In the genomic region with DNA sequence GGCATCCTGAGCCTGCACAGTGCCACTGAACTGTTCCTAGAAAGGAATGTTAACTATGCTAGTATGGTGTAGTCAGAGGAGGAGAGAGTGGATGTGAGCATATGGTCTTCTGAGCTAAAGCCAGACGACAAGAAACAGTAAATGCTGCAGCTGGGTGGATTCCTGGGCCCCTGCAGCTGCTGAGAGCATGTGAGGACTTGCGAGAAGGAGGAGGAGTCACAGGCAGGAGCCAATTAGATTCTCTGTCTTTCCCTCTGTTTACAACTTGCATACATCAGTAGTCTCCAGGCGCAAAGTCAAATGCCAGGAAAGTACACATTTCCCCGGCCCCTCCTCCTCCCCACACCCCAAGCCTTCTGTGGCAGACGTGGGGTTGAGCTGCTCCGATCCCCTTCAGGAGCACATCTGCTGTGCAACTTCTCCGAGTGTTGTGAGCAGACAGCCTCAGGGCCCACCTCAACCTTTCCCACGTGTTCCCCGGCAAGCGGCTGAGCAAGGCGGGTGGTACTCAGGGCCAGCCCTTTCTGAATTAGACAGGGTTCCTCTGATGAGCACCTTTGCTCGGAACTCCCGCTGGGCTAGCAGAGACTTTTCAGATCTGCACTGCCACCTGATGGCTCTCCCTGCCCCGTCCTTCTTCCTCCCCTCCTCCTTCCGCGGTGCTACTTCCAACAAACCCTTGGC, we compare ENCODE assay signal across 8 cellular contexts.
DNase-seq lines count a peak whose midpoint lies in the region; ATAC-seq, FAIRE-seq and TF ChIP-seq lines count a peak whose summit lies in the region.

No MANE protein-coding gene starts in this region.

- no peaks in the 10 kb centered on the region for H3K79me2 ChIP-seq in HepG2 (ENCODE audit: insufficient read depth, low read length)

- peak; percentile 54 for ATAC-seq in HepG2
- ATAC-seq in thoracic aorta (ENCODE audit: insufficient number of reproducible peaks, low FRiP score, low read depth): no peak

- in situ Hi-C loops in SK-MEL-5 (cut with HindIII; ENCODE audit: low pct_unique_long_range_greater_than_20kb, low sequenced_read_pairs): no loop called here
- in situ Hi-C loops in HepG2 (cut with HindIII; ENCODE audit: extremely low pct_ligation_motif_present, low pct_unique_long_range_greater_than_20kb): loop anchor here (10.0 kb wide), 1 partner anchor 157 kb away; no protein-coding TSS in a partner anchor

- no peaks in the 10 kb centered on the region for H3K27me3 ChIP-seq in HepG2 (ENCODE audit: control insufficient read depth in 1 of 2, insufficient read depth in 2 of 2, low read length in 2 of 2)
- H3K27me3 ChIP-seq in thoracic aorta (replicated peaks; ENCODE audit: insufficient read depth): no peaks in the 10 kb centered on the region

- H3K9me3 ChIP-seq in HepG2 (ENCODE audit: low read length): no peaks in the 10 kb centered on the region
- no peaks in the 10 kb centered on the region for H3K9me3 ChIP-seq in thoracic aorta

- FAIRE-seq in HTR-8/SVneo (lab: Jason Lieb, UNC) (peak; percentile 72), HepG2 (lab: Jason Lieb, UNC) (no peak)

- no peak for TF ChIP-seq RAD21 in HepG2 (CRISPR knock-in tag; IDR thresholded peaks at IDR 0.05)

- H3K4me3 ChIP-seq in GM12864 (ENCODE audit: low read depth, low read length): no peak overlapping the region
- no peak overlapping the region for H3K4me3 ChIP-seq in cardiac fibroblast (replicated peaks in 1 of 2; ENCODE audit: low read depth in 2 of 2, low read length in 2 of 2)
- peak overlapping the region in 2 of 3 experiments; percentile 13 to 43; a peak in 2 of 6 replicates for H3K4me3 ChIP-seq in HepG2 (replicated peaks in 1 of 3; ENCODE audit: insufficient read depth in 1 of 3, low read depth in 2 of 3, low read length in 3 of 3)
- H3K4me3 ChIP-seq in thoracic aorta: peak overlapping the region; percentile 38

- H3K4me2 ChIP-seq in HepG2 (ENCODE audit: low read depth, low read length): peak overlapping the region; percentile 69

- POLR2A ChIA-PET in HepG2 (lab: Yijun Ruan, JAX): no interaction called here

- no peak for TF ChIP-seq EP300 in HepG2 (IDR thresholded peaks at IDR 0.05; ENCODE audit: low read depth in 2 of 2, low read length in 2 of 2)
- no peak for TF ChIP-seq EP300 in HepG2 (CRISPR knock-in tag; IDR thresholded peaks at IDR 0.05; ENCODE audit: borderline replicate concordance)

- TF ChIP-seq CTCF in GM12864 (IDR thresholded peaks at IDR 0.05; ENCODE audit: low read depth, low read length, missing control alignments) (peak; percentile 23), cardiac fibroblast (IDR thresholded peaks at IDR 0.05; ENCODE audit: low read depth, low read length) (no peak), HepG2 (CRISPR knock-in tag; IDR thresholded peaks at IDR 0.05) (peak; percentile 55), thoracic aorta (IDR thresholded peaks at IDR 0.05) (no peak)

- H3K9ac ChIP-seq in HepG2 (ENCODE audit: insufficient read depth, low read depth, low read length): no peak overlapping the region

- intact Hi-C loops in HepG2 (cut with micrococcal nuclease; ENCODE audit: unreplicated experiment): no loop called here

- H3K27ac ChIP-seq in HepG2 (ENCODE audit: extremely low read length, insufficient read depth, low read length) (no peak overlapping the region), thoracic aorta (no peak overlapping the region)

- CTCF ChIA-PET in HepG2 (lab: Yijun Ruan, JAX; ENCODE audit: low intra/inter-chr PET ratio, low total read pairs): no interaction called here

- no peak for TF ChIP-seq POLR2A in HepG2 (IDR thresholded peaks at IDR 0.05; ENCODE audit: insufficient read depth in 1 of 2, low read depth in 2 of 2, low read length in 2 of 2)

- DNase-seq in GM12864 (ENCODE audit: low read depth) (peak; percentile 13), HTR-8/SVneo (ENCODE audit: insufficient read length, low spot score) (peak; percentile 54), SK-MEL-5 (ENCODE audit: low read depth, low spot score) (peak; percentile 24), cardiac fibroblast (ENCODE audit: low read depth in 2 of 2) (peak; percentile 44 to 79), HepG2 (ENCODE audit: low spot score) (peak; percentile 35), thoracic aorta (ENCODE audit: low spot score) (no peak), T1000 (lab: John Stamatoyannopoulos, UW) (no peak), SIG-M5 treated with dmso at 0.1 percent for 504 hours (lab: John Stamatoyannopoulos, UW; ENCODE audit: unreplicated experiment) (no peak)

- H4K20me1 ChIP-seq in HepG2 (ENCODE audit: insufficient read depth, low read length): no peaks in the 10 kb centered on the region

- H3K4me1 ChIP-seq in HepG2 (ENCODE audit: insufficient read depth, low read length) (peaks cover 47% of the 10 kb centered on the region), thoracic aorta (ENCODE audit: control insufficient read depth in 1 of 2, low read depth in 2 of 2) (no peaks in the 10 kb centered on the region)

- no TSS peak for BruUV-seq in HepG2 (replicated peaks; lab: Mats Ljungman, UMichigan)

- H3K36me3 ChIP-seq in HepG2 (replicated peaks in 1 of 2; ENCODE audit: control insufficient read depth in 1 of 2, insufficient read depth in 2 of 2, low read length in 2 of 2) (no peaks in the 10 kb centered on the region), thoracic aorta (no peaks in the 10 kb centered on the region)

- no peak overlapping the region for H2AFZ ChIP-seq in HepG2 (ENCODE audit: low read length)

- WGBS in HepG2 (ENCODE audit: low lambda C conversion rate): 0% methylated on average over 7 of the region's 16 CpGs

TF ChIP-seq in HepG2, 621 proteins besides CTCF, POLR2A, EP300 and RAD21 (continues in another document):
- TF ChIP-seq, protein P1, sequence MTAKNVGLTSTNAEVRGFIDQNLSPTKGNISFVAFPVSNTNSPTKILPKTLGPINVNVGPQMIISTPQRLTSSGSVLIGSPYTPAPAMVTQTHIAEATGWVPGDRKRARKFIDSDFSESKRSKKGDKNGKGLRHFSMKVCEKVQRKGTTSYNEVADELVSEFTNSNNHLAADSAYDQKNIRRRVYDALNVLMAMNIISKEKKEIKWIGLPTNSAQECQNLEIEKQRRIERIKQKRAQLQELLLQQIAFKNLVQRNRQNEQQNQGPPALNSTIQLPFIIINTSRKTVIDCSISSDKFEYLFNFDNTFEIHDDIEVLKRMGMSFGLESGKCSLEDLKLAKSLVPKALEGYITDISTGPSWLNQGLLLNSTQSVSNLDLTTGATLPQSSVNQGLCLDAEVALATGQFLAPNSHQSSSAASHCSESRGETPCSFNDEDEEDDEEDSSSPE (CRISPR knock-in tag; IDR thresholded peaks at IDR 0.05): 0 out of 2 replicates have a peak, but pooled peaks have one; percentile 12
- TF ChIP-seq NFYB (CRISPR knock-in tag; IDR thresholded peaks at IDR 0.05) (peak; percentile 34; the same call in 1 of the 2 replicates), NFYC (CRISPR knock-in tag; IDR thresholded peaks at IDR 0.05) (peak; percentile 22; the same call in 1 of the 2 replicates), RFXANK (CRISPR knock-in tag; IDR thresholded peaks at IDR 0.05) (0 out of 2 replicates have a peak, but pooled peaks have one; percentile 78), ZSCAN9 (CRISPR knock-in tag; IDR thresholded peaks at IDR 0.05; ENCODE audit: borderline replicate concordance) (no peak), STAG1 (CRISPR knock-in tag; IDR thresholded peaks at IDR 0.05) (peak; percentile 46; the same call in 1 of the 2 replicates), ZNF674 (CRISPR knock-in tag; IDR thresholded peaks at IDR 0.05; ENCODE audit: low read depth) (no peak), RFX5 (IDR thresholded peaks at IDR 0.05; ENCODE audit: low read depth, low read length) (peak; percentile 92)
- TF ChIP-seq, protein P2, sequence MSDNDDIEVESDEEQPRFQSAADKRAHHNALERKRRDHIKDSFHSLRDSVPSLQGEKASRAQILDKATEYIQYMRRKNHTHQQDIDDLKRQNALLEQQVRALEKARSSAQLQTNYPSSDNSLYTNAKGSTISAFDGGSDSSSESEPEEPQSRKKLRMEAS (IDR thresholded peaks at IDR 0.05): peak; percentile 68
- TF ChIP-seq, protein P3, sequence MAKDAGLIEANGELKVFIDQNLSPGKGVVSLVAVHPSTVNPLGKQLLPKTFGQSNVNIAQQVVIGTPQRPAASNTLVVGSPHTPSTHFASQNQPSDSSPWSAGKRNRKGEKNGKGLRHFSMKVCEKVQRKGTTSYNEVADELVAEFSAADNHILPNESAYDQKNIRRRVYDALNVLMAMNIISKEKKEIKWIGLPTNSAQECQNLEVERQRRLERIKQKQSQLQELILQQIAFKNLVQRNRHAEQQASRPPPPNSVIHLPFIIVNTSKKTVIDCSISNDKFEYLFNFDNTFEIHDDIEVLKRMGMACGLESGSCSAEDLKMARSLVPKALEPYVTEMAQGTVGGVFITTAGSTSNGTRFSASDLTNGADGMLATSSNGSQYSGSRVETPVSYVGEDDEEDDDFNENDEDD (CRISPR knock-in tag; IDR thresholded peaks at IDR 0.05; ENCODE audit: borderline replicate concordance): 0 out of 2 replicates have a peak, but pooled peaks have one; percentile 24
- TF ChIP-seq, protein P4, sequence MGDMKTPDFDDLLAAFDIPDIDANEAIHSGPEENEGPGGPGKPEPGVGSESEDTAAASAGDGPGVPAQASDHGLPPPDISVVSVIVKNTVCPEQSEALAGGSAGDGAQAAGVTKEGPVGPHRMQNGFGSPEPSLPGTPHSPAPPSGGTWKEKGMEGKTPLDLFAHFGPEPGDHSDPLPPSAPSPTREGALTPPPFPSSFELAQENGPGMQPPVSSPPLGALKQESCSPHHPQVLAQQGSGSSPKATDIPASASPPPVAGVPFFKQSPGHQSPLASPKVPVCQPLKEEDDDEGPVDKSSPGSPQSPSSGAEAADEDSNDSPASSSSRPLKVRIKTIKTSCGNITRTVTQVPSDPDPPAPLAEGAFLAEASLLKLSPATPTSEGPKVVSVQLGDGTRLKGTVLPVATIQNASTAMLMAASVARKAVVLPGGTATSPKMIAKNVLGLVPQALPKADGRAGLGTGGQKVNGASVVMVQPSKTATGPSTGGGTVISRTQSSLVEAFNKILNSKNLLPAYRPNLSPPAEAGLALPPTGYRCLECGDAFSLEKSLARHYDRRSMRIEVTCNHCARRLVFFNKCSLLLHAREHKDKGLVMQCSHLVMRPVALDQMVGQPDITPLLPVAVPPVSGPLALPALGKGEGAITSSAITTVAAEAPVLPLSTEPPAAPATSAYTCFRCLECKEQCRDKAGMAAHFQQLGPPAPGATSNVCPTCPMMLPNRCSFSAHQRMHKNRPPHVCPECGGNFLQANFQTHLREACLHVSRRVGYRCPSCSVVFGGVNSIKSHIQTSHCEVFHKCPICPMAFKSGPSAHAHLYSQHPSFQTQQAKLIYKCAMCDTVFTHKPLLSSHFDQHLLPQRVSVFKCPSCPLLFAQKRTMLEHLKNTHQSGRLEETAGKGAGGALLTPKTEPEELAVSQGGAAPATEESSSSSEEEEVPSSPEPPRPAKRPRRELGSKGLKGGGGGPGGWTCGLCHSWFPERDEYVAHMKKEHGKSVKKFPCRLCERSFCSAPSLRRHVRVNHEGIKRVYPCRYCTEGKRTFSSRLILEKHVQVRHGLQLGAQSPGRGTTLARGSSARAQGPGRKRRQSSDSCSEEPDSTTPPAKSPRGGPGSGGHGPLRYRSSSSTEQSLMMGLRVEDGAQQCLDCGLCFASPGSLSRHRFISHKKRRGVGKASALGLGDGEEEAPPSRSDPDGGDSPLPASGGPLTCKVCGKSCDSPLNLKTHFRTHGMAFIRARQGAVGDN (CRISPR knock-in tag; IDR thresholded peaks at IDR 0.05): peak; percentile 33; the same call in 1 of the 2 replicates

Comparison
In these comparisons a context has a peak if more than half of its experiments do, and no peak if none do; other contexts are left out.
1. DNase-seq: peak in GM12864 (single experiment), HTR-8/SVneo (single experiment), SK-MEL-5 (single experiment), cardiac fibroblast (2 of 2) and HepG2 (single experiment); none in thoracic aorta (single experiment), T1000 (single experiment) and SIG-M5 treated with dmso at 0.1 percent for 504 hours (single experiment).
2. H3K4me3 ChIP-seq: peak in HepG2 (2 of 3) and thoracic aorta (single experiment); none in GM12864 (single experiment) and cardiac fibroblast (0 of 2).
3. CTCF ChIP-seq: peak in GM12864 (single experiment) and HepG2 (single experiment); none in cardiac fibroblast (single experiment) and thoracic aorta (single experiment).